17 cellular contexts compared by ENCODE assay signal in the genomic region with DNA sequence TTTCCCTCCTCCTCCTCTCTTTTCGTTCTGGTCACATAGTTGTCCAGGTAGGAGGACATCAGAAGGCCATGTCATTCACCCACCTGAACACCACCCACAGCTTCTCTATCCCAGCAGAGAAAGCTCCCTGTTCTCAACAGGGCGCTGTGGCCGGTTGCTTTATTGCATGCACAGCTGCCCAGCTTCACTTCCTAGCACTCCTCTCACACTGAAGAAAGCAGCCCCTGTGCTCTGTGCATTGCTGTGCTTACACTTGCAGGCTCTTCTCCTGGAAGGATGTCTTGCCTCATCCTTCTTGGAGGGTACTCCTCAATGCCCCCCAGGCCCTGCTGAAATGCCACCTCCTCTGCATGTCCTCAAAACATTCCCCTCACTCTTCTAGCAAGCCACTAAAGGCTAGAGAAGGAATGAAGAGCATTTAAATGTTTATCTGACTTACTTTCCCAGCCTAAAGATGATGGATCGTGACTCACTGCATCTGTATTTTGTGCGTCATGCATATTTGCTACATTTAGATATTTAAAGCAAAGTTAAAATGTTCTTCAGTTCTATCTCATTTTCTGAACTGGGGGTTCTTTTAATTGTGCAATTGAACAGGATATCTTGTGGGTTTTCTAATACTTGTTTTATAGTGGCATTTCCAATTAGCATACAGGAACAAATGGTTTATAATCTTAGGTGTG.
DNase-seq lines count a peak whose midpoint lies in the region; ATAC-seq and TF ChIP-seq lines count a peak whose summit lies in the region.
"Had no signal": no experiment of that assay in that cellular context is flagged by ENCODE, and none has a peak within 500 bp of the region (broad histone marks: within the 10 kb centered on the region; RNA-seq: fewer than 3 reads in every experiment).

No MANE protein-coding gene starts in this region.

- peak; percentile 24 for DNase-seq in AG09319 (ENCODE audit: extremely low read depth, low read depth)
- DNase-seq in HS-5 (ENCODE audit: low read depth) = peak; percentile 65
- peak; percentile 34 for DNase-seq in astrocyte of the cerebellum (ENCODE audit: low read depth)
- peak; percentile 72 to 81 for DNase-seq in foreskin fibroblast
- DNase-seq in stimulated activated CD4-positive, alpha-beta T cell treated with anti-CD3 and anti-CD28 coated beads, Interleukin-4, amount 100 ng/mL, for 4 hours = no peak
- DNase-seq in NCI-H345 (lab: John Stamatoyannopoulos, UW) = no peak
- DNase-seq: activated CD4-positive, alpha-beta T cell treated with anti-CD3 and anti-CD28 coated beads for 4 hours; activated CD8-positive, alpha-beta memory T cell treated with anti-CD3 and anti-CD28 coated beads, Interleukin-2, amount 50 U/mL, for 4 hours; Karpas-422; left lung; NCI-H1436; NCI-H446; sigmoid colon; stimulated activated CD4-positive, alpha-beta T cell treated with anti-CD3 and anti-CD28 coated beads, Interleukin-4, amount 100 ng/mL, for 24 hours; T-helper 9 cell had no signal

- H3K4me3 ChIP-seq in astrocyte of the cerebellum (ENCODE audit: low read depth, low read length) (no peak overlapping the region), foreskin fibroblast (ENCODE audit: low read depth in 1 of 2, low read length in 2 of 2) (no peak overlapping the region)
- H3K4me3 ChIP-seq: left lung, sigmoid colon had no signal

- in situ Hi-C loops in astrocyte of the cerebellum (cut with HindIII; ENCODE audit: low sequenced_read_pairs) = no loop called here

- no peak for ATAC-seq in HG02852 (IDR thresholded peaks at IDR 0.05; ENCODE audit: unreplicated experiment)
- no peak for ATAC-seq in HG03457 (IDR thresholded peaks at IDR 0.05; ENCODE audit: unreplicated experiment)
- ATAC-seq: left lung had no signal

- no peak for TF ChIP-seq CTCF in AG09319 (IDR thresholded peaks at IDR 0.05; ENCODE audit: low read depth, low read length)
- TF ChIP-seq CTCF in astrocyte of the cerebellum (IDR thresholded peaks at IDR 0.05; ENCODE audit: low read depth, low read length, missing control alignments) = no peak
- TF ChIP-seq CTCF in foreskin fibroblast (IDR thresholded peaks at IDR 0.05; ENCODE audit: low read depth, low read length) = no peak

Comparison
In these comparisons a context has a peak if more than half of its experiments do, and no peak if none do; other contexts are left out.
1. DNase-seq: peak in AG09319 (single experiment), HS-5 (single experiment), astrocyte of the cerebellum (single experiment) and foreskin fibroblast (2 of 2); none in stimulated activated CD4-positive, alpha-beta T cell treated with anti-CD3 and anti-CD28 coated beads, Interleukin-4, amount 100 ng/mL, for 4 hours (0 of 2) and NCI-H345 (single experiment).